19 cellular contexts compared by ENCODE assay signal in the genomic region with DNA sequence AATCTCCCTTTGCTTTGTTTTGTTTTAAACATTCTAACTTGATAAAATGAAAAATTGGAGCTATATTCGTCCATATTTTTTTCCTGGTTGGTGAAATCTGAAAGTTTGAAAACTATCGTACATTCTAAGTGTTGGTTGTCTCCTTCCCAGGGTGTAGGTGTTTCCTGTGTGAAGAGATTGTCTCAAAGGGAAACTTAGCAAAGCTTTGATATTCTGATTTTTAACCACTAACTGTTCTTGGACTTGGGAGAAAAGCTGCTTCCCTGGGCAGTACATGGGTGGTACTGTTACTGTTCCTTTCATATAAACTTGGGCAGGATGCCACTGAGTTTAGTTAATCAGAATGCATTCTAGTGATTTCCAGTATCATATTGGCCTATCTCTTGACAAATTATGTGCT.
"Had no signal": no experiment of that assay in that cellular context is flagged by ENCODE, and none has a peak within 500 bp of the region (broad histone marks: within the 10 kb centered on the region; RNA-seq: fewer than 3 reads in every experiment).

No MANE protein-coding gene starts in this region.

- H3K4me3 ChIP-seq: cardiac muscle cell, left ventricle myocardium inferior, tibial nerve had no signal

- H3K9me3 ChIP-seq: left ventricle myocardium inferior, tibial nerve had no signal

- DNase-seq: activated CD4-positive, alpha-beta T cell treated with anti-CD3 and anti-CD28 coated beads for 1 hour; activated CD4-positive, alpha-beta T cell treated with anti-CD3 and anti-CD28 coated beads, Interleukin-2, amount 50 U/mL, for 48 hours; activated naive CD4-positive, alpha-beta T cell treated with anti-CD3 and anti-CD28 coated beads, Interleukin-2, amount 50 U/mL, for 16 hours; activated T-cell treated with anti-CD3 and anti-CD28 coated beads, Interleukin-2, amount 50 U/mL, for 1 hour; kidney glomerular epithelial cell; left ventricle myocardium inferior; mammary epithelial cell; retina; stimulated activated naive CD4-positive, alpha-beta T cell; SW 1271; T-helper 2 cell; WERI-Rb-1 had no signal

- H3K27ac Mint-ChIP-seq: activated T-helper 2 cell treated with anti-CD3 and anti-CD28 coated beads, Interferon-gamma antibody, Interleukin-2, Interleukin-4, amounts not matched to agents 10 μg/mL and 5 μg/mL and 100 μg/mL, durations not matched to agents 14 hours and 24 hours and 36 hours had no signal

- H3K27ac ChIP-seq: cardiac muscle cell, epithelial cell of prostate, left ventricle myocardium inferior, tibial nerve, WERI-Rb-1 had no signal

- FAIRE-seq: frontal cortex, urothelium cell line had no signal

- H3K4me3 Mint-ChIP-seq: neural crest cell had no signal

- H3K4me1 ChIP-seq: left ventricle myocardium inferior, tibial nerve had no signal

- H3K9me3 Mint-ChIP-seq: activated T-helper 2 cell treated with anti-CD3 and anti-CD28 coated beads, Interferon-gamma antibody, Interleukin-2, Interleukin-4, amounts not matched to agents 10 μg/mL and 5 μg/mL and 100 μg/mL, durations not matched to agents 14 hours and 24 hours and 36 hours had no signal
